Comparison of ENCODE assay signal across 16 cellular contexts in the genomic region with DNA sequence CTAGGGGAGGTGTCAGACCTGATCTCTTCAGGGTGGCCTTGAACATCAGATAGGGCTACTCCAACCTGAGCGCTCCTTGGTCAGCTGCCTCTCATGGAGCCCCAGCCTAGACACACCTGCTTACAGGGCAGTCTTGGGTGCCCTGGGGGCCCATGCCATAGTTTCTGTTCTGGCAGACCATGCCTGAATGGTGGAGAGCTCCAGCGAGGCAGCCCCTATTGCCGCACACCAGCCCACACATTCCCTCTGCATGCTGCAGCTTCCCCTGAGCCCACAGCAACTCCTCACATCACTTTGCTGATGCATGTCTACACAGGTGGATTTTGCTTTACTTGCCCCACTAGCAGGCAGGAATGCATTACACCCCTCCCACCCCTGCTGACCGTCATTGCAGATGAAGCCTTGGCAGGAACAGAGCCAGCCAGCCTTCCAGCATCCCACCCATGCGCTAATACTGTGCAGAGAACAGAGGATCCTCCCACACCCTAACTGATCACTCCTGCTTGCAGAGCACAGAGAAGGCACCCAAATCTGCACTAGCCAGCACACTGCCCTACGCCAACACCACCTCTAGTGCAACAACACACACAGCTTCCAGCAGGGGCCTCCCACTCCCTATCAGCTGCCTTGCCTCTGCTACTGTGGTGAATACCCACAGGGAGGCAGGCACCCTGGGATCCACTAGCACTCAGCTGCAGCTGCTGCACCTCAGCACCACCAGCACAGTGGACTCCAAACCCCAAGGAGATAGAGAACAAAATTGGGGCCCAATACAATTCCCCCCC. TPM values are rescaled to one million over a fixed set of nuclear protein-coding genes. Genes with fewer than 3 reads are reported as not detected.
A peak's percentile ranks its signal among the peaks of the same experiment; 100 is the strongest.
DNase-seq lines count a peak whose midpoint lies in the region; TF ChIP-seq lines count a peak whose summit lies in the region.
"Had no signal": no experiment of that assay in that cellular context is flagged by ENCODE, and none has a peak within 500 bp of the region (broad histone marks: within the 10 kb centered on the region; RNA-seq: fewer than 3 reads in every experiment).

No MANE protein-coding gene starts in this region.

- TF ChIP-seq CTCF in GM12875 (IDR thresholded peaks at IDR 0.05; ENCODE audit: borderline replicate concordance, insufficient read depth, low read depth, low read length) = peak; percentile 14; the same call in 1 of the 2 replicates

- DNase-seq in SK-N-DZ (ENCODE audit: low spot score) = peak; percentile 26
- peak; percentile 17 for DNase-seq in iPS-NIHi11 (ENCODE audit: low spot score)
- DNase-seq in substantia nigra (lab: John Stamatoyannopoulos, UW) = peak in 44 of 49 donors; percentile 6 to 82 (median 42)
- no peak for DNase-seq in activated T-cell treated with anti-CD3 and anti-CD28 coated beads, Interleukin-2, amount 50 U/mL, for 48 hours
- no peak for DNase-seq in activated T-cell treated with anti-CD3 and anti-CD28 coated beads for 4 hours
- no peak for DNase-seq in HT-29 (ENCODE audit: low spot score)
- DNase-seq: activated T-cell treated with anti-CD3 and anti-CD28 coated beads, Interleukin-2, amount 50 U/mL, for 24 hours; body of pancreas; CD4-positive, alpha-beta memory T cell; effector CD8-positive, alpha-beta T cell; Kasumi-1; NCI-H2107; right lobe of liver had no signal

- no peak overlapping the region for H3K4me3 ChIP-seq in GM12875 (ENCODE audit: low read depth, low read length)
- H3K4me3 ChIP-seq: body of pancreas, right lobe of liver had no signal

- peak overlapping the region; percentile 55 for H3K27ac ChIP-seq in substantia nigra (ENCODE audit: low read depth, low read length, poor library complexity, severe bottlenecking)
- H3K27ac ChIP-seq: body of pancreas, right lobe of liver had no signal

RNA-seq across cellular contexts. Expression of a gene that starts 43.0 kb away (rescaled TPM):
- polyA plus RNA-seq in SK-N-DZ (2014; cell fraction: cytosol; rRNA removed) = not detected in 2 replicates
- polyA plus RNA-seq in SK-N-DZ (2014; cell fraction: nucleus; rRNA removed) = not detected in 2 replicates
- total RNA-seq in HT-29 (2014; rRNA removed; shearing (Covaris generic)) = not detected in 2 replicates
- total RNA-seq: body of pancreas; CD4-positive, alpha-beta memory T cell; fibroblast of villous mesenchyme; kidney epithelial cell had no signal
- polyA plus RNA-seq: CD4-positive, alpha-beta memory T cell had no signal

Comparison
In these comparisons a context has a peak if more than half of its experiments do, and no peak if none do; other contexts are left out.
1. DNase-seq: peak in SK-N-DZ (single experiment), iPS-NIHi11 (single experiment) and substantia nigra (44 of 49); none in activated T-cell treated with anti-CD3 and anti-CD28 coated beads, Interleukin-2, amount 50 U/mL, for 48 hours (0 of 2), activated T-cell treated with anti-CD3 and anti-CD28 coated beads for 4 hours (single experiment) and HT-29 (single experiment).